In the genomic region with DNA sequence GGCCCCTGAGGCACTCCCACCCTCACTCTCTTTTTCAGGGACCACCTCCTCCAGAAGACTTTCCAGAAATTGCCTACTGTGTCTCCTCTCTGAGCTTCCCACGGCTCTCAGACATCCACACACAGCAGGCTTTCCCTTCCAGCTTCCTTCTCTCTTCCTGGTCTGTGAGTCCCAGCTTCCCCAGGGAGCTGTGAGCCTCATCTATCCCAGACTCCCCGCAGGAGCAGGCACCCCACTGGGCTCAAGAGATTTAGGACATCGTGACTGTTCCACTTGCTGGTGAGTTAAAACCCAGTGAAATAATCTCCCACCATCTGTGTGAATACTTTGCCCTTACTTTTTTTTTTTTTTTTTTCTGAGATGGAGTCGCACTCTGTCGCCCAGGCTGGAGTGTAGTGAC, we compare ENCODE assay signal across 20 cellular contexts. TPM values are rescaled to one million over a fixed set of nuclear protein-coding genes. Genes with fewer than 3 reads are reported as not detected.
DNase-seq lines count a peak whose midpoint lies in the region; ATAC-seq and TF ChIP-seq lines count a peak whose summit lies in the region.
"Had no signal": no experiment of that assay in that cellular context is flagged by ENCODE, and none has a peak within 500 bp of the region (broad histone marks: within the 10 kb centered on the region; RNA-seq: fewer than 3 reads in every experiment).

No MANE protein-coding gene starts in this region.

- H3K27ac ChIP-seq in OCI-LY3 (ENCODE audit: low read length) (no peak overlapping the region), neuronal stem cell (replicated peaks; ENCODE audit: low read length) (no peak overlapping the region), body of pancreas (no peak overlapping the region)
- H3K27ac ChIP-seq: C4-2B, SJCRH30 had no signal

- CTCF ChIA-PET in activated CD4-positive, alpha-beta T cell treated with anti-CD3 and anti-CD28 coated beads, Interleukin-2, amount 10 ng/mL, durations not matched to agents 7 days and 5 days (lab: Charles Lee), result no interaction called here

- POLR2A ChIA-PET in activated CD4-positive, alpha-beta T cell treated with anti-CD3 and anti-CD28 coated beads, Interleukin-2, amount 10 ng/mL, durations not matched to agents 7 days and 5 days (lab: Charles Lee), result no interaction called here

- H3K27me3 Mint-ChIP-seq in activated CD4-positive, alpha-beta T cell treated with anti-CD3 and anti-CD28 coated beads, Interleukin-2, amount 10 ng/mL, durations not matched to agents 7 days and 5 days, result peaks cover 25% of the 10 kb centered on the region

- H3K4me1 ChIP-seq in OCI-LY3 (ENCODE audit: low read length) (peaks cover 37% of the 10 kb centered on the region), neuronal stem cell (ENCODE audit: control insufficient read depth in 2 of 2, insufficient read depth in 1 of 2, low read depth in 1 of 2, low read length in 2 of 2) (peaks cover 2 to 19% of the 10 kb centered on the region in 2 donors), body of pancreas (no peaks in the 10 kb centered on the region)

- no peak overlapping the region for H2BK12ac ChIP-seq in neuronal stem cell (ENCODE audit: low read length)

- no peak for TF ChIP-seq POLR2A in body of pancreas (IDR thresholded peaks at IDR 0.05)

- no peak overlapping the region for H2BK5ac ChIP-seq in neuronal stem cell (ENCODE audit: low read length)

- H3K79me2 ChIP-seq in OCI-LY3 (ENCODE audit: low read length), result no peaks in the 10 kb centered on the region

- no peaks in the 10 kb centered on the region for H4K20me1 ChIP-seq in OCI-LY3 (ENCODE audit: insufficient read depth, low read length)

- intact Hi-C loops in body of pancreas (cut with DNase I), result no loop called here

- H3K27me3 ChIP-seq in OCI-LY3 (ENCODE audit: low read depth, low read length), result peaks cover 12% of the 10 kb centered on the region
- peaks cover 0 to 50% (median 0%) of the 10 kb centered on the region in 3 experiments for H3K27me3 ChIP-seq in neuronal stem cell (ENCODE audit: control insufficient read depth in 3 of 3, insufficient read depth in 3 of 3, low read depth in 1 of 3, low read length in 3 of 3)
- no peaks in the 10 kb centered on the region for H3K27me3 ChIP-seq in body of pancreas

- H2BK120ac ChIP-seq in neuronal stem cell (ENCODE audit: low read depth, low read length), result no peak overlapping the region

- no peaks in the 10 kb centered on the region for H3K79me1 ChIP-seq in neuronal stem cell (ENCODE audit: low read depth, low read length)

- WGBS in neuronal stem cell (ENCODE audit: extremely low coverage in 2 of 2, insufficient read length in 2 of 2, insufficient replicate concordance in 1 of 2), 2 donors, result no CpG with 5 or more reads among the region's 5 CpGs
- 41% methylated on average over 5 of the region's 5 CpGs for WGBS in body of pancreas, 2 donors

- H2BK15ac ChIP-seq in neuronal stem cell (ENCODE audit: low read length), result peak overlapping the region; percentile 8

- H3K23ac ChIP-seq in neuronal stem cell (ENCODE audit: low read depth, low read length, poor library complexity), result no peak overlapping the region

- no peaks in the 10 kb centered on the region for H3K36me3 ChIP-seq in OCI-LY3 (replicated peaks; ENCODE audit: low read depth, low read length)
- no peaks in the 10 kb centered on the region for H3K36me3 ChIP-seq in neuronal stem cell (replicated peaks in 1 of 2; ENCODE audit: control insufficient read depth in 2 of 2, insufficient read depth in 2 of 2, low read length in 2 of 2)
- no peaks in the 10 kb centered on the region for H3K36me3 ChIP-seq in body of pancreas (replicated peaks in 1 of 2; ENCODE audit: insufficient read depth in 1 of 2, low read depth in 2 of 2)
- H3K36me3 ChIP-seq: SJCRH30 had no signal

- H3K4me3 Mint-ChIP-seq in activated CD4-positive, alpha-beta T cell treated with anti-CD3 and anti-CD28 coated beads, Interleukin-2, amount 10 ng/mL, durations not matched to agents 7 days and 5 days, result no peak overlapping the region
- H3K4me3 Mint-ChIP-seq: H9 had no signal

- no peak overlapping the region for H3K4ac ChIP-seq in neuronal stem cell (ENCODE audit: low read length)

- H3K9me3 ChIP-seq in OCI-LY3 (ENCODE audit: insufficient read depth, low read length) (no peaks in the 10 kb centered on the region), neuronal stem cell (replicated peaks in 1 of 2; ENCODE audit: control insufficient read depth in 2 of 2, insufficient read depth in 1 of 2, low read depth in 1 of 2, low read length in 2 of 2) (no peaks in the 10 kb centered on the region), body of pancreas (no peaks in the 10 kb centered on the region)
- H3K9me3 ChIP-seq: SJCRH30 had no signal

- no peaks in the 10 kb centered on the region for H3K4me1 Mint-ChIP-seq in activated CD4-positive, alpha-beta T cell treated with anti-CD3 and anti-CD28 coated beads, Interleukin-2, amount 10 ng/mL, durations not matched to agents 7 days and 5 days

- no peak overlapping the region for H3K18ac ChIP-seq in neuronal stem cell (ENCODE audit: low read length)

- H4K8ac ChIP-seq in neuronal stem cell (ENCODE audit: low read depth, low read length), result no peak overlapping the region

- ATAC-seq in GM18502 (IDR thresholded peaks at IDR 0.05; ENCODE audit: poor library complexity, unreplicated experiment) (no peak), body of pancreas (no peak)
- ATAC-seq: K562, Panc1 had no signal

- H3K4me3 ChIP-seq in OCI-LY3 (ENCODE audit: low read length), result no peak overlapping the region
- H3K4me3 ChIP-seq in neuronal stem cell (ENCODE audit: low read length in 2 of 2), result no peak overlapping the region
- H3K4me3 ChIP-seq in body of pancreas, result no peak overlapping the region
- H3K4me3 ChIP-seq: K562, SJCRH30 had no signal

- no peak overlapping the region for H3K14ac ChIP-seq in neuronal stem cell (ENCODE audit: low read length)

- H3K9me3 Mint-ChIP-seq in activated CD4-positive, alpha-beta T cell treated with anti-CD3 and anti-CD28 coated beads, Interleukin-2, amount 10 ng/mL, durations not matched to agents 7 days and 5 days, result no peaks in the 10 kb centered on the region
- H3K9me3 Mint-ChIP-seq: H9 had no signal

- no peak overlapping the region for H4K91ac ChIP-seq in neuronal stem cell (ENCODE audit: low read depth, low read length, poor library complexity)

- H3K4me2 ChIP-seq in OCI-LY3 (ENCODE audit: low read length), result peak overlapping the region; percentile 49
- no peak overlapping the region for H3K4me2 ChIP-seq in neuronal stem cell (ENCODE audit: insufficient read depth, low read length, poor library complexity, severe bottlenecking)

- no peak overlapping the region for H2AFZ ChIP-seq in OCI-LY3 (ENCODE audit: low read depth, low read length)
- H2AFZ ChIP-seq in neuronal stem cell (ENCODE audit: low read length), result no peak overlapping the region

- H2AK5ac ChIP-seq in neuronal stem cell (ENCODE audit: low read depth, low read length), result no peak overlapping the region

- TF ChIP-seq CTCF in OCI-LY3 (IDR thresholded peaks at IDR 0.05; ENCODE audit: low read depth, low read length) (no peak), body of pancreas (IDR thresholded peaks at IDR 0.05) (no peak)

- DNase-seq in NCI-H82 (lab: John Stamatoyannopoulos, UW), result peak; percentile 69
- no peak for DNase-seq in NCI-H82 treated with DMSO at 0.1 percent for 48 hours (lab: John Stamatoyannopoulos, UW; ENCODE audit: unreplicated experiment)
- DNase-seq in NCI-H2107 (lab: John Stamatoyannopoulos, UW), result peak; percentile 35
- DNase-seq in neuronal stem cell (ENCODE audit: low spot score), result no peak
- no peak for DNase-seq in activated CD4-positive, alpha-beta T cell treated with anti-CD3 and anti-CD28 coated beads, Interleukin-2, amount 10 ng/mL, durations not matched to agents 7 days and 5 days
- no peak for DNase-seq in body of pancreas
- DNase-seq: DMS79 treated with DMSO at 0.1 percent for 48 hours, H9, NCI-H1105 treated with DMSO at 0.1 percent for 48 hours, NCI-H1930, NCI-H2227 treated with DMSO at 0.1 percent for 48 hours, SJCRH30, SW 1271, T-helper 2 cell had no signal

- H3K9ac ChIP-seq in OCI-LY3 (ENCODE audit: low read length) (no peak overlapping the region), neuronal stem cell (ENCODE audit: low read depth, low read length, poor library complexity) (no peak overlapping the region)

- no peaks in the 10 kb centered on the region for H3K36me3 Mint-ChIP-seq in activated CD4-positive, alpha-beta T cell treated with anti-CD3 and anti-CD28 coated beads, Interleukin-2, amount 10 ng/mL, durations not matched to agents 7 days and 5 days (ENCODE audit: low read depth)

- H3K27ac Mint-ChIP-seq in activated CD4-positive, alpha-beta T cell treated with anti-CD3 and anti-CD28 coated beads, Interleukin-2, amount 10 ng/mL, durations not matched to agents 7 days and 5 days, result no peak overlapping the region
- H3K27ac Mint-ChIP-seq: H9 had no signal

RNA-seq across cellular contexts. Expression of a gene that starts 22.0 kb away (rescaled TPM):
- polyA plus RNA-seq in neuronal stem cell (2013, experiment 1 of 2), result 3.9 TPM
- 4.0 TPM for polyA plus RNA-seq in neuronal stem cell (2013, experiment 2 of 2)
- not detected for total RNA-seq in activated CD4-positive, alpha-beta T cell treated with anti-CD3 and anti-CD28 coated beads, Interleukin-2, amount 10 ng/mL, durations not matched to agents 7 days and 5 days
- total RNA-seq in body of pancreas, result 10 to 100 TPM; 14.8 to 28.0 TPM
- total RNA-seq: G401, SJCRH30 had no signal
- polyA plus RNA-seq: K562 had no signal

RNA-seq across cellular contexts. Expression of a gene that starts 40.3 kb away (rescaled TPM):
- polyA plus RNA-seq in neuronal stem cell (2013, experiment 1 of 2), result 0.11 TPM
- 0.08 TPM for polyA plus RNA-seq in neuronal stem cell (2013, experiment 2 of 2)
- not detected for total RNA-seq in activated CD4-positive, alpha-beta T cell treated with anti-CD3 and anti-CD28 coated beads, Interleukin-2, amount 10 ng/mL, durations not matched to agents 7 days and 5 days
- total RNA-seq in body of pancreas, result not detected
- total RNA-seq: G401, K562, SJCRH30 had no signal
- polyA plus RNA-seq: K562 had no signal

Comparison
In these comparisons a context has a peak if more than half of its experiments do, and no peak if none do; other contexts are left out.
1. DNase-seq: peak in NCI-H82 (single experiment) and NCI-H2107 (single experiment); none in NCI-H82 treated with DMSO at 0.1 percent for 48 hours (single experiment), neuronal stem cell (single experiment), activated CD4-positive, alpha-beta T cell treated with anti-CD3 and anti-CD28 coated beads, Interleukin-2, amount 10 ng/mL, durations not matched to agents 7 days and 5 days (single experiment) and body of pancreas (0 of 4).
2. RNA of a gene that starts 22.0 kb away (total RNA-seq): 14.8 to 28.0 TPM in body of pancreas; not detected in activated CD4-positive, alpha-beta T cell treated with anti-CD3 and anti-CD28 coated beads, Interleukin-2, amount 10 ng/mL, durations not matched to agents 7 days and 5 days; every median in the first group is over 10 times any median in the second.